In the genomic region with DNA sequence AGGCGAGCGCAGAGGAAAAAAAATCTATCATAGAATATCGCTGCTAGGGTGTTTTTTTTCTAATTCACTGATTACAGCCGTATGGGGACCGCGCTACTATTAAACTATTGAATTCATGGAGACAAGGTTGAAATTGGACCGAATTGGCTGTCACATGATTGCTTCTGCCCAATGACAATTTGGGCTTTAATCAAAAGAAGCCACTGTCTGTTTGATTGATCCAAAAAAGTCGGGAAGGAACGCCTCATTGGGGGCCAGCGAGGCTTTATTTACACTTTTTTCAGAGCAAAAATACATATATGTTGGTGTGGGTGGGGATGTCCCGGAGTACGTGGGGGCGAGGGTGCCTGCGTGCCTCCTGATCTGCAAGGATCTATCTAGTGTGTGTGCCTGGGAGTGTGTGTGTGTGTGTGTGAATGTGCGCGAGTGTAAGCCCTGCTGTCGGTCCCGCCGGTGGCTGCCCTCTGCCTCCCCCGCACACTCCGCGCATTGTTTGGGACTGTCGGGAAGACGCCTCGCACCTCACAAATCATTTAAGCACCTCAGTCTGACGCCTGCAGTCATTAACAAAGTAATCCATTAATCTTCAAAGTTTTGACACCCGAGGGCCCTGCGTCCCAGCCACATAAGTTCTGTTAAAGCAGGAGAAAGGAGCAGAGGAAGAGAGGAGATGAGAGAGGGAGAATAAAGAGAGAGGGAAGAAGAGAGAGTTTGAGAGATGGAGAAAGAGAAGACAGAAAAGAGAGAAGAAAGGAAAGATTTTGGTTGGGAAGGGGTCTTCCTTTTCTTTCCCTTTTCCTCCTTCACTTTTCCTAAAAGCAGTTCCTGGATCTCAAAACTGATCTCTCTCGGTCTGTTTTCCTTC, we compare ENCODE assay signal across 10 cellular contexts. TPM values are rescaled to one million over a fixed set of nuclear protein-coding genes. Genes with fewer than 3 reads are reported as not detected.
DNase-seq lines count a peak whose midpoint lies in the region; ATAC-seq and TF ChIP-seq lines count a peak whose summit lies in the region.
"Had no signal": no experiment of that assay in that cellular context is flagged by ENCODE, and none has a peak within 500 bp of the region (broad histone marks: within the 10 kb centered on the region; RNA-seq: fewer than 3 reads in every experiment).

TSS of gene HOXA2 (minus strand) at position 106 of the 865 bp plus-strand sequence. CDS start 183 bp downstream, outside the sequence.

- H3K4me1 ChIP-seq in ES-I3 (ENCODE audit: insufficient read depth, low read length), result peaks cover 20% of the 10 kb centered on the region
- peaks cover 19% of the 10 kb centered on the region for H3K4me1 ChIP-seq in hepatocyte (ENCODE audit: insufficient read depth)
- peaks cover 23% of the 10 kb centered on the region for H3K4me1 ChIP-seq in psoas muscle

- no peaks in the 10 kb centered on the region for H3K9me3 Mint-ChIP-seq in activated T-helper 17 cell treated with anti-CD3 and anti-CD28 coated beads, Interleukin-2, amount 50 U/mL, for 72 hours

- H3K9me3 ChIP-seq in ES-I3 (ENCODE audit: control insufficient read depth, insufficient read depth, low read length) (no peaks in the 10 kb centered on the region), hepatocyte (ENCODE audit: low read depth) (no peaks in the 10 kb centered on the region), psoas muscle (no peaks in the 10 kb centered on the region)

- peaks cover 17% of the 10 kb centered on the region for H3K4me1 Mint-ChIP-seq in activated T-helper 17 cell treated with anti-CD3 and anti-CD28 coated beads, Interleukin-2, amount 50 U/mL, for 72 hours

- H3K4me3 ChIP-seq in hepatocyte (no peak within 1 kb of the TSS), psoas muscle (peak within 1 kb of the TSS; percentile 53)

- peaks cover 12% of the 10 kb centered on the region for H3K79me2 ChIP-seq in hepatocyte

- DNase-seq in hepatocyte (ENCODE audit: low spot score) (no peak), psoas muscle (no peak), SKM-1 treated with dmso at 0.1 percent for 144 hours (lab: John Stamatoyannopoulos, UW; ENCODE audit: unreplicated experiment) (no peak), NAMALWA (ENCODE audit: low spot score) (no peak)
- DNase-seq: DMS79 treated with DMSO at 0.1 percent for 48 hours, midbrain had no signal

- no peak within 1 kb of the TSS for H3K27ac Mint-ChIP-seq in activated T-helper 17 cell treated with anti-CD3 and anti-CD28 coated beads, Interleukin-2, amount 50 U/mL, for 72 hours

- H3K4me2 ChIP-seq in hepatocyte, result peak within 1 kb of the TSS; percentile 60

- peaks cover 37% of the 10 kb centered on the region for H3K36me3 Mint-ChIP-seq in activated T-helper 17 cell treated with anti-CD3 and anti-CD28 coated beads, Interleukin-2, amount 50 U/mL, for 72 hours (ENCODE audit: low read depth)

- peak within 1 kb of the TSS; percentile 28 for H2AFZ ChIP-seq in hepatocyte

- no peaks in the 10 kb centered on the region for H3K36me3 ChIP-seq in ES-I3 (ENCODE audit: insufficient read depth, low read length)
- H3K36me3 ChIP-seq in hepatocyte (replicated peaks; ENCODE audit: insufficient read depth, low read depth), result no peaks in the 10 kb centered on the region
- peaks cover 0 to 18% of the 10 kb centered on the region in 2 donors for H3K36me3 ChIP-seq in psoas muscle (ENCODE audit: insufficient read depth in 1 of 2, low read depth in 1 of 2)

- H3K27me3 ChIP-seq in hepatocyte (peaks cover 100% of the 10 kb centered on the region), psoas muscle (ENCODE audit: insufficient read depth in 3 of 3, low read length in 2 of 3) (no peaks in the 10 kb centered on the region)

- no peak within 1 kb of the TSS for H3K27ac ChIP-seq in hepatocyte
- H3K27ac ChIP-seq in psoas muscle, result peak within 1 kb of the TSS; percentile 65

- no peaks in the 10 kb centered on the region for H3K9me2 ChIP-seq in hepatocyte (replicated peaks; ENCODE audit: insufficient read depth)

- H4K20me1 ChIP-seq in hepatocyte (ENCODE audit: insufficient read depth, poor library complexity, severe bottlenecking), result peaks cover 4% of the 10 kb centered on the region

- H3K9ac ChIP-seq in ES-I3 (ENCODE audit: low read depth, low read length), result peak within 1 kb of the TSS; percentile 53; the same call in 1 of the 2 replicates

- TF ChIP-seq CTCF in hepatocyte (IDR thresholded peaks at IDR 0.05; ENCODE audit: poor library complexity), result no peak
- TF ChIP-seq CTCF in psoas muscle (IDR thresholded peaks at IDR 0.05), result no peak

- no peak for ATAC-seq in activated T-helper 17 cell treated with anti-CD3 and anti-CD28 coated beads, Interleukin-2, amount 50 U/mL, for 72 hours (replicated peaks)
- no peak for ATAC-seq in psoas muscle
- ATAC-seq in HG02763 (IDR thresholded peaks at IDR 0.05; ENCODE audit: unreplicated experiment), result no peak
- no peak for ATAC-seq in GM18867 (IDR thresholded peaks at IDR 0.05; ENCODE audit: unreplicated experiment)

- peaks cover 55% of the 10 kb centered on the region for H3K27me3 Mint-ChIP-seq in activated T-helper 17 cell treated with anti-CD3 and anti-CD28 coated beads, Interleukin-2, amount 50 U/mL, for 72 hours

- peak within 1 kb of the TSS; percentile 43 for H3K4me3 Mint-ChIP-seq in activated T-helper 17 cell treated with anti-CD3 and anti-CD28 coated beads, Interleukin-2, amount 50 U/mL, for 72 hours

- WGBS in hepatocyte (ENCODE audit: low lambda C conversion rate, missing lambda C conversion rate), result 23% methylated on average over 28 of the region's 29 CpGs
- WGBS in psoas muscle, 3 donors, result 68 to 71% (median 69%) methylated on average over 29 of the region's 29 CpGs

- intact Hi-C loops in psoas muscle (cut with DNase I), result no loop called here

RNA-seq across cellular contexts. Expression of gene HOXA2, which starts in this region (rescaled TPM):
- total RNA-seq in activated T-helper 17 cell treated with anti-CD3 and anti-CD28 coated beads, Interleukin-2, amount 50 U/mL, for 72 hours, result not detected
- total RNA-seq in hepatocyte (0.36 TPM in 1 of 2 replicates, not detected in the other), psoas muscle (1 to 10 TPM in 1 of 4 donors, under 1 TPM in 3; 0.17 to 1.1 (median 0.53) TPM)
- polyA plus RNA-seq in hepatocyte (0.07 and 0.81 TPM in 2 replicates), psoas muscle (under 1 TPM; 0.23 to 0.42 (median 0.29) TPM)
